Comparison of ENCODE assay signal across 19 cellular contexts in genomic region chr7:16846611-16847165, GRCh38. TPM values are rescaled to one million over a fixed set of nuclear protein-coding genes. Genes with fewer than 3 reads are reported as not detected.
DNase-seq lines count a peak whose midpoint lies in the region; ATAC-seq lines count a peak whose summit lies in the region.
"Had no signal": no experiment of that assay in that cellular context is flagged by ENCODE, and none has a peak within 500 bp of the region (broad histone marks: within the 10 kb centered on the region; RNA-seq: fewer than 3 reads in every experiment).

No MANE protein-coding gene starts in this region.

- no peak overlapping the region for H3K9ac ChIP-seq in skeletal muscle satellite cell (ENCODE audit: low read depth, low read length)
- H3K9ac ChIP-seq: BLaER1, parathyroid adenoma had no signal

- no peaks in the 10 kb centered on the region for H3K27me3 ChIP-seq in skeletal muscle satellite cell (ENCODE audit: control insufficient read depth, insufficient read depth, low read length)
- H3K27me3 ChIP-seq: BLaER1 had no signal

- H3K27ac ChIP-seq in epithelial cell of prostate, result peak overlapping the region; percentile 22
- H3K27ac ChIP-seq: BLaER1, esophagus muscularis mucosa, parathyroid adenoma had no signal

- no peaks in the 10 kb centered on the region for H3K9me3 ChIP-seq in skeletal muscle satellite cell (replicated peaks; ENCODE audit: low read length)
- H3K9me3 ChIP-seq: BLaER1, esophagus muscularis mucosa had no signal

- H3K36me3 ChIP-seq in skeletal muscle satellite cell (ENCODE audit: insufficient read depth, low read length), result no peaks in the 10 kb centered on the region
- H3K36me3 ChIP-seq: BLaER1, esophagus muscularis mucosa had no signal

- H3K4me2 ChIP-seq in skeletal muscle satellite cell (ENCODE audit: low read length), result peak overlapping the region; percentile 23
- H3K4me2 ChIP-seq: BLaER1 had no signal

- peaks cover 10% of the 10 kb centered on the region for H3K4me1 ChIP-seq in skeletal muscle satellite cell (ENCODE audit: control insufficient read depth, insufficient read depth, low read length)
- H3K4me1 ChIP-seq: esophagus muscularis mucosa had no signal

- DNase-seq in DMS 273 (lab: John Stamatoyannopoulos, UW; ENCODE audit: unreplicated experiment), result peak; percentile 29
- DNase-seq in DMS 273 treated with DMSO at 0.1 percent for 48 hours (lab: John Stamatoyannopoulos, UW), result no peak
- peak; percentile 21 for DNase-seq in NCI-H460 (ENCODE audit: extremely low read depth, low read depth)
- DNase-seq in epithelial cell of prostate (ENCODE audit: low read depth, low spot score), result no peak
- DNase-seq in midbrain (lab: John Stamatoyannopoulos, UW), result no peak
- no peak for DNase-seq in SW480 (ENCODE audit: low spot score)
- DNase-seq: 8988T; activated CD4-positive, alpha-beta T cell treated with anti-CD3 and anti-CD28 coated beads for 1 hour; HFFc6; naive thymus-derived CD4-positive, alpha-beta T cell; NCI-H1105; stimulated activated CD4-positive, alpha-beta T cell treated with anti-CD3 and anti-CD28 coated beads, Interleukin-2, amount 100 ng/mL, for 48 hours had no signal

- no peak overlapping the region for H3K4me3 ChIP-seq in skeletal muscle satellite cell (ENCODE audit: low read length)
- H3K4me3 ChIP-seq: BLaER1, esophagus muscularis mucosa had no signal

- no peak for ATAC-seq in GM18519 (IDR thresholded peaks at IDR 0.05; ENCODE audit: low FRiP score, unreplicated experiment)
- ATAC-seq: naive thymus-derived CD4-positive, alpha-beta T cell had no signal

RNA-seq across cellular contexts. Expression of gene AGR3, which starts 35.1 kb away (rescaled TPM):
- not detected in 2 replicates for total RNA-seq in NCI-H460 (2014; rRNA removed; shearing (Covaris generic))
- not detected in 2 replicates for polyA plus RNA-seq in NCI-H460 (2014; cell fraction: nucleus; rRNA removed)
- not detected in 2 replicates for total RNA-seq in skeletal muscle satellite cell (2012; rRNA removed)
- total RNA-seq: activated T-helper 2 cell treated with anti-CD3 and anti-CD28 coated beads, Interferon-gamma antibody, Interleukin-2, Interleukin-4, amounts not matched to agents 10 μg/mL and 5 μg/mL and 100 μg/mL, durations not matched to agents 14 hours and 24 hours and 36 hours; cardiac septum; HFFc6; naive thymus-derived CD4-positive, alpha-beta T cell had no signal
- polyA plus RNA-seq: naive thymus-derived CD4-positive, alpha-beta T cell had no signal

RNA-seq across cellular contexts. Expression of gene AGR2, which starts 41.9 kb away (rescaled TPM):
- 650 and 769 TPM in 2 replicates for total RNA-seq in NCI-H460 (2014; rRNA removed; shearing (Covaris generic))
- 348 and 493 TPM in 2 replicates for polyA plus RNA-seq in NCI-H460 (2014; cell fraction: nucleus; rRNA removed)
- total RNA-seq in skeletal muscle satellite cell (2012; rRNA removed), result 0.22 and 0.76 TPM in 2 replicates
- total RNA-seq: activated T-helper 2 cell treated with anti-CD3 and anti-CD28 coated beads, Interferon-gamma antibody, Interleukin-2, Interleukin-4, amounts not matched to agents 10 μg/mL and 5 μg/mL and 100 μg/mL, durations not matched to agents 14 hours and 24 hours and 36 hours; cardiac septum; esophagus muscularis mucosa; HFFc6; naive thymus-derived CD4-positive, alpha-beta T cell had no signal
- polyA plus RNA-seq: naive thymus-derived CD4-positive, alpha-beta T cell had no signal

Comparison
In these comparisons a context has a peak if more than half of its experiments do, and no peak if none do; other contexts are left out.
1. DNase-seq: peak in DMS 273 (single experiment) and NCI-H460 (single experiment); none in DMS 273 treated with DMSO at 0.1 percent for 48 hours (single experiment), epithelial cell of prostate (single experiment), midbrain (single experiment) and SW480 (single experiment).